In the genomic region with DNA sequence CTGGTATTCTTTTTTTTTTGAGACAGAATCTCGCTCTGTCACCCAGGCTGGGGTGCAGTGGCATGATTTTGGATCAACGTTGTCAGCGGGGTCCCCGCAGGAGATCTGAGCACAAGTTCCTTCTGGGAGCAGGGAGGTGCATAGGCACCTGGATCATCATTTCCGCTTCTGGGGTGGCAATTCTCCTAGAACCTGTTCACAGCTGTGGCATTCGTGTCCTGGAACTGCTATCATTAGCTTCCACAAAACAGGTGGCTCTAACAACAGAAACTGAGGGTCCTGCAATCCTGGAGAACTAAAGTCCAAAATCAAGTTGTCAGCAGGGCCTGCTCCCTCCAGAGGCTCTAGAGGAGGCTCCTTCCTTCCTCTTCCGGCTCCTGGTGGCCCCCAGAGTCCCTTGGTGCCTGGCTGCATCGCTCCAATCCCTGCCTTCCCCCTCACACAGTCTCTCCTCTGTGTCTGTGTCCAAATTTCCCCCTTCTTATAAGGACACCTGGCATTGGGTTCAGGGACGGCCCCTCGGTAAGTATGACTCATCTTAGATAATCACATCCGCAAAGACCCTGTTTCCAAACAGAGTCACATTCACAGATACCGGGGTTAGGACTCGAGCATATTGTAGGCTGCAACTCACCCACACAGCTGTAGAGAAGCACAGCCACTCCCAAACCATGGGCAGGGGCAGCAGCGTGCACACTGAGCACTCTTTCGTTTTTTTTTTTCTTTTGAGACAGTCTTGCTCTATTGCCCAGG, we compare ENCODE assay signal across 8 cellular contexts. TPM values are rescaled to one million over a fixed set of nuclear protein-coding genes. Genes with fewer than 3 reads are reported as not detected.
A peak's percentile ranks its signal among the peaks of the same experiment; 100 is the strongest.
DNase-seq lines count a peak whose midpoint lies in the region; ATAC-seq and TF ChIP-seq lines count a peak whose summit lies in the region.

No MANE protein-coding gene starts in this region.

- no peaks in the 10 kb centered on the region for H3K36me3 ChIP-seq in prostate gland

- no peaks in the 10 kb centered on the region for H3K4me1 ChIP-seq in prostate gland (replicated peaks)

- H3K4me3 Mint-ChIP-seq in activated B cell treated with CpG ODN at 0.5 μM for 24 hours (peak overlapping the region; percentile 76), chondrocyte (ENCODE audit: unreplicated experiment) (no peak overlapping the region)

- H3K27ac ChIP-seq in prostate gland: no peak overlapping the region

- H3K4me3 ChIP-seq in prostate gland (no peak overlapping the region), foreskin fibroblast (ENCODE audit: low read depth in 1 of 2, low read length in 2 of 2) (no peak overlapping the region)

- intact Hi-C loops in activated B cell treated with CpG ODN at 0.5 μM for 24 hours (cut with micrococcal nuclease): no loop called here
- intact Hi-C loops in prostate gland (cut with DNase I): no loop called here

- CTCF ChIA-PET in activated B cell treated with CpG ODN at 0.5 μM for 24 hours (lab: Charles Lee): interaction anchor here (1.4 to 6.6 kb wide), 6 partner anchors 24 to 62 kb away, joined by 5 to 89 read pairs (median 8); no protein-coding TSS in a partner anchor

- POLR2A ChIA-PET in activated B cell treated with CpG ODN at 0.5 μM for 24 hours (lab: Charles Lee): interaction anchor here (0.9 to 10.1 kb wide), 19 partner anchors 10 to 235 kb away, joined by 3 to 245 read pairs (median 5); a partner anchor contains a TSS

- DNase-seq in GM10266 (ENCODE audit: extremely low spot score) (peak; percentile 77), activated B cell treated with CpG ODN at 0.5 μM for 24 hours (peak; percentile 48), chondrocyte (ENCODE audit: low spot score) (no peak), prostate gland (ENCODE audit: low spot score) (no peak), foreskin fibroblast (no peak), NCI-H2227 treated with DMSO at 0.1 percent for 48 hours (lab: John Stamatoyannopoulos, UW) (no peak)

- TF ChIP-seq POLR2A in prostate gland (IDR thresholded peaks at IDR 0.05): no peak

- peak; percentile 44 for ATAC-seq in GM19397 (IDR thresholded peaks at IDR 0.05; ENCODE audit: unreplicated experiment)
- peak; percentile 48 for ATAC-seq in HG03159 (IDR thresholded peaks at IDR 0.05; ENCODE audit: unreplicated experiment)
- ATAC-seq in activated B cell treated with CpG ODN at 0.5 μM for 24 hours (ENCODE audit: low read depth): peak; percentile 68

- no peaks in the 10 kb centered on the region for H3K9me3 ChIP-seq in prostate gland

- no peaks in the 10 kb centered on the region for H3K27me3 ChIP-seq in prostate gland (replicated peaks; ENCODE audit: insufficient read depth)

- no peaks in the 10 kb centered on the region for H3K9me3 Mint-ChIP-seq in activated B cell treated with CpG ODN at 0.5 μM for 24 hours
- H3K9me3 Mint-ChIP-seq in chondrocyte (ENCODE audit: low read depth): no peaks in the 10 kb centered on the region

- peak overlapping the region; percentile 98 for H3K27ac Mint-ChIP-seq in activated B cell treated with CpG ODN at 0.5 μM for 24 hours
- no peak overlapping the region for H3K27ac Mint-ChIP-seq in chondrocyte (ENCODE audit: unreplicated experiment)

- H3K4me1 Mint-ChIP-seq in activated B cell treated with CpG ODN at 0.5 μM for 24 hours: peaks cover 71% of the 10 kb centered on the region
- peaks cover 24% of the 10 kb centered on the region for H3K4me1 Mint-ChIP-seq in chondrocyte (ENCODE audit: low read depth)

- no peaks in the 10 kb centered on the region for H3K27me3 Mint-ChIP-seq in activated B cell treated with CpG ODN at 0.5 μM for 24 hours
- no peaks in the 10 kb centered on the region for H3K27me3 Mint-ChIP-seq in chondrocyte (ENCODE audit: low read depth)

- H3K36me3 Mint-ChIP-seq in activated B cell treated with CpG ODN at 0.5 μM for 24 hours (ENCODE audit: low read depth): no peaks in the 10 kb centered on the region
- H3K36me3 Mint-ChIP-seq in chondrocyte (ENCODE audit: low read depth): no peaks in the 10 kb centered on the region

- TF ChIP-seq CTCF in GM10266 (IDR thresholded peaks at IDR 0.05; ENCODE audit: control insufficient read depth, insufficient read depth, low read depth, missing control alignments): no peak
- no peak for TF ChIP-seq CTCF in activated B cell treated with CpG ODN at 0.5 μM for 24 hours (IDR thresholded peaks at IDR 0.05)
- no peak for TF ChIP-seq CTCF in chondrocyte (IDR thresholded peaks at IDR 0.05)
- TF ChIP-seq CTCF in prostate gland (IDR thresholded peaks at IDR 0.05): no peak
- TF ChIP-seq CTCF in foreskin fibroblast (IDR thresholded peaks at IDR 0.05; ENCODE audit: low read depth, low read length): no peak

- 72% methylated on average over 15 of the region's 15 CpGs for WGBS in prostate gland

RNA-seq across cellular contexts. Expression of a gene that starts 43.5 kb away (rescaled TPM):
- 70.1 and 87.0 TPM in 2 replicates for total RNA-seq in activated B cell treated with CpG ODN at 0.5 μM for 24 hours
- total RNA-seq in chondrocyte: 19.8 to 21.2 TPM (median 20.5 TPM) in 3 replicates
- 10 to 100 TPM; 28.2 to 56.4 TPM for total RNA-seq in prostate gland

RNA-seq across cellular contexts. Expression of a gene that starts 60.0 kb away (rescaled TPM):
- total RNA-seq in activated B cell treated with CpG ODN at 0.5 μM for 24 hours: 106 and 111 TPM in 2 replicates
- 53.6 to 249 TPM (median 248 TPM) in 3 replicates for total RNA-seq in chondrocyte
- 100 to 1,000 TPM in 1 of 2 donors, 1 to 10 TPM in 1; 3.3 to 232 TPM for total RNA-seq in prostate gland

Comparison
In these comparisons a context has a peak if more than half of its experiments do, and no peak if none do; other contexts are left out.
1. DNase-seq: peak in GM10266 (single experiment) and activated B cell treated with CpG ODN at 0.5 μM for 24 hours (single experiment); none in chondrocyte (single experiment), prostate gland (single experiment), foreskin fibroblast (0 of 2) and NCI-H2227 treated with DMSO at 0.1 percent for 48 hours (single experiment).
2. Peak in every context shown above with its lines, with median percentiles within 50 percentile points of each other: ATAC-seq.